In the genomic region with DNA sequence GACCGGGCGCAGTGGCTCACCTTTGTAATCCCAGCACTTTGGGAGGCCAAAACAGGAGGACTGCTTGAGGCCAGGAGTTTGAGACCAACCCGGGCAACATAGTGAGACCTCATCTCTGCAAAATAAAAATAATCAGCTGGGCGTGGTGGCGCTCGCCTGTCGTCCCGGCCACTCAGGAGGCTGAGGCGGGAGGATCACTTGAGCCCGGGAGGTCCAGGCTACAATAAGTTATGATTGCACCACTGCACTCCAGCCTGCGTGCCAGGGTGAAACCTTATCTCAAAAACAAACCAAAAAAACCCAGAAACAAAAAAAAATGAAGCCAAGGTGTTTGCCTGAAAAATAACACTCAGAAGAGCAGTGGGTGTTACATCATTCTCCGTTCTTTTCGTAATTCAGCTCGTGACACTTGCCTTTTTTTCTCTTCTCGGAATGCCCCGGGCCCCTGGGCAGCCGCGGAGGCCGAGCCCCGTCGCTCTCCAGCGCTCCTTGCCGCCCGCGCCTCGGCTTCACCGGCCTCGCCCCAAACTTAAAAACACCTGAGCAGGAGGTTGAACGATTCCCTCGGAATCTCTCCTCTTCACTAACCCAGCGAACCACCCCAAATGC, we compare ENCODE assay signal across 8 cellular contexts. TPM values are rescaled to one million over a fixed set of nuclear protein-coding genes. Genes with fewer than 3 reads are reported as not detected.
DNase-seq lines count a peak whose midpoint lies in the region; ATAC-seq and TF ChIP-seq lines count a peak whose summit lies in the region.

No MANE protein-coding gene starts in this region.

- peak overlapping the region; percentile 85 for H3K27ac ChIP-seq in PC-9
- peak overlapping the region; percentile 79 for H3K27ac ChIP-seq in substantia nigra (ENCODE audit: low read depth, low read length, poor library complexity, severe bottlenecking)

- H3K4me1 ChIP-seq in PC-9 (replicated peaks; ENCODE audit: insufficient read depth), result peaks cover 27% of the 10 kb centered on the region

- no peaks in the 10 kb centered on the region for H3K27me3 ChIP-seq in PC-9 (ENCODE audit: insufficient read depth, low read depth)

- H3K9me2 ChIP-seq in PC-9 (ENCODE audit: insufficient read depth), result no peaks in the 10 kb centered on the region

- H3K36me3 ChIP-seq in PC-9 (ENCODE audit: low read depth), result peaks cover 16% of the 10 kb centered on the region

- TF ChIP-seq CTCF in HFFc6 (IDR thresholded peaks at IDR 0.05) (no peak), PC-9 (conservative IDR thresholded peaks at IDR 0.05) (no peak), MCF 10A (IDR thresholded peaks at IDR 0.05; ENCODE audit: unreplicated experiment) (no peak)

- peaks cover 25% of the 10 kb centered on the region for H3F3A ChIP-seq in PC-9 (ENCODE audit: insufficient read depth, low read depth)

- peak overlapping the region; percentile 97 for H3K4me3 ChIP-seq in PC-9

- intact Hi-C loops in PC-9 (cut with micrococcal nuclease; ENCODE audit: unreplicated experiment) (loop anchor here (1.0 to 5.0 kb wide), 3 partner anchors 30 to 170 kb away; partner anchors contain the start of genes JMJD6 and METTL23), MCF 10A (cut with micrococcal nuclease) (loop anchor here (10.0 kb wide), 1 partner anchor 158 kb away; the partner anchor contains the start of gene MXRA7)

- peak; percentile 59 for DNase-seq in GF-D8 (lab: John Stamatoyannopoulos, UW)
- no peak for DNase-seq in HFFc6
- peak in 1 of 2 experiments; percentile 40 for DNase-seq in PC-9
- DNase-seq in MCF 10A (ENCODE audit: unreplicated experiment), result peak; percentile 69
- no peak for DNase-seq in left lobe of liver (ENCODE audit: low spot score)
- no peak for DNase-seq in substantia nigra (lab: John Stamatoyannopoulos, UW)
- no peak for DNase-seq in HEK293T (ENCODE audit: extremely low spot score)

- TSS peak; percentile 65 for BruUV-seq in PC-9 (replicated peaks; lab: Mats Ljungman, UMichigan)
- BruUV-seq in MCF 10A (replicated peaks; lab: Mats Ljungman, UMichigan), result TSS peak; percentile 60

- H3K27me3 Mint-ChIP-seq in HFFc6 (ENCODE audit: insufficient read depth), result peaks cover 3% of the 10 kb centered on the region
- no peaks in the 10 kb centered on the region for H3K27me3 Mint-ChIP-seq in MCF 10A (ENCODE audit: insufficient read depth, unreplicated experiment)

- H3K4me3 Mint-ChIP-seq in HFFc6, result peak overlapping the region; percentile 100
- H3K4me3 Mint-ChIP-seq in MCF 10A (ENCODE audit: unreplicated experiment), result peak overlapping the region; percentile 92

- H3K4me2 ChIP-seq in PC-9, result peak overlapping the region; percentile 99

- H3K36me3 Mint-ChIP-seq in HFFc6 (ENCODE audit: low read depth) (peaks cover 38% of the 10 kb centered on the region), MCF 10A (ENCODE audit: insufficient read depth, unreplicated experiment) (peaks cover 54% of the 10 kb centered on the region)

- H4K20me1 ChIP-seq in PC-9 (ENCODE audit: insufficient read depth), result peaks cover 33% of the 10 kb centered on the region

- peak overlapping the region; percentile 93 for H2AFZ ChIP-seq in PC-9

- H3K9me3 ChIP-seq in PC-9 (ENCODE audit: insufficient read depth, low read depth), result no peaks in the 10 kb centered on the region

- CTCF ChIA-PET in PC-9 (lab: Charles Lee), result interaction anchor here (0.6 to 2.6 kb wide), 5 partner anchors 28 to 75 kb away, joined by 4 to 9 read pairs (median 6); no protein-coding TSS in a partner anchor
- CTCF ChIA-PET in MCF 10A (lab: Yijun Ruan, JAX), result interaction anchor here (0.6 to 6.2 kb wide), 6 partner anchors 10 to 481 kb away, joined by 3 to 43 read pairs (median 16); no protein-coding TSS in a partner anchor
- CTCF ChIA-PET in HEK293T (lab: Yijun Ruan, JAX), result interaction anchor here (0.6 to 2.6 kb wide), 13 partner anchors 10 to 1280 kb away, joined by 3 to 11 read pairs (median 5); partner anchors contain the start of gene ST6GALNAC2

- ATAC-seq in left lobe of liver (peak; percentile 62), HG02852 (IDR thresholded peaks at IDR 0.05; ENCODE audit: unreplicated experiment) (no peak)

- H3K27ac Mint-ChIP-seq in HFFc6 (peak overlapping the region; percentile 98), MCF 10A (ENCODE audit: low read depth, unreplicated experiment) (peak overlapping the region; percentile 97)

- H3K4me1 Mint-ChIP-seq in HFFc6 (ENCODE audit: low read depth) (peaks cover 49% of the 10 kb centered on the region), MCF 10A (ENCODE audit: insufficient read depth, unreplicated experiment) (peaks cover 16% of the 10 kb centered on the region)

- peaks cover 47% of the 10 kb centered on the region for H3K79me2 ChIP-seq in PC-9 (ENCODE audit: low read depth)

- H3K9me3 Mint-ChIP-seq in HFFc6, result no peaks in the 10 kb centered on the region
- no peaks in the 10 kb centered on the region for H3K9me3 Mint-ChIP-seq in MCF 10A (ENCODE audit: unreplicated experiment)

- POLR2A ChIA-PET in PC-9 (lab: Charles Lee; ENCODE audit: unreplicated experiment) (interaction anchor here (0.5 to 1.3 kb wide), 8 partner anchors 11 to 777 kb away, joined by 3 to 11 read pairs (median 4); a partner anchor contains a TSS), MCF 10A (lab: Yijun Ruan, JAX) (interaction anchor here (0.7 to 8.3 kb wide), 27 partner anchors 8 to 1565 kb away, joined by 3 to 171 read pairs (median 11); partner anchors contain the start of genes JMJD6, METTL23, MFSD11 and PRCD), HEK293T (lab: Yijun Ruan, JAX) (interaction anchor here (0.7 to 4.1 kb wide), 54 partner anchors 7 to 203 kb away, joined by 3 to 36 read pairs (median 5); partner anchors contain the start of genes MXRA7, PRCD, PRPSAP1 and SPHK1)

TF ChIP-seq in HEK293T, 16 proteins besides CTCF, POLR2A, EP300 and RAD21:
- TF ChIP-seq NFRKB (IDR thresholded peaks at IDR 0.05) (no peak), LEF1 (IDR thresholded peaks at IDR 0.05; ENCODE audit: borderline replicate concordance) (no peak), CTBP1 (IDR thresholded peaks at IDR 0.05; ENCODE audit: borderline replicate concordance) (no peak), BHLHE40 (IDR thresholded peaks at IDR 0.05; ENCODE audit: borderline replicate concordance) (no peak), SP1 (IDR thresholded peaks at IDR 0.05) (no peak), SUZ12 (IDR thresholded peaks at IDR 0.05) (no peak), FOXK2 (IDR thresholded peaks at IDR 0.05) (no peak), FOXM1 (IDR thresholded peaks at IDR 0.05; ENCODE audit: borderline replicate concordance) (no peak), FOXA1 (IDR thresholded peaks at IDR 0.05) (no peak), L3MBTL2 (conservative IDR thresholded peaks at IDR 0.05) (no peak), ELF4 (IDR thresholded peaks at IDR 0.05) (no peak), ZNF384 (IDR thresholded peaks at IDR 0.05) (no peak), ARNT (IDR thresholded peaks at IDR 0.05) (no peak), TARDBP (IDR thresholded peaks at IDR 0.05) (no peak), HDGF (IDR thresholded peaks at IDR 0.05; ENCODE audit: borderline replicate concordance) (no peak)
- TF ChIP-seq, protein P1, sequence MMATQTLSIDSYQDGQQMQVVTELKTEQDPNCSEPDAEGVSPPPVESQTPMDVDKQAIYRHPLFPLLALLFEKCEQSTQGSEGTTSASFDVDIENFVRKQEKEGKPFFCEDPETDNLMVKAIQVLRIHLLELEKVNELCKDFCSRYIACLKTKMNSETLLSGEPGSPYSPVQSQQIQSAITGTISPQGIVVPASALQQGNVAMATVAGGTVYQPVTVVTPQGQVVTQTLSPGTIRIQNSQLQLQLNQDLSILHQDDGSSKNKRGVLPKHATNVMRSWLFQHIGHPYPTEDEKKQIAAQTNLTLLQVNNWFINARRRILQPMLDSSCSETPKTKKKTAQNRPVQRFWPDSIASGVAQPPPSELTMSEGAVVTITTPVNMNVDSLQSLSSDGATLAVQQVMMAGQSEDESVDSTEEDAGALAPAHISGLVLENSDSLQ (IDR thresholded peaks at IDR 0.05), result no peak

RNA-seq across cellular contexts. Expression of gene PRCD, which starts 17.0 kb away (rescaled TPM):
- total RNA-seq in HFFc6 (2021; fragmentation: NEBNext Ultra II Directional; extraction: Animal tissue kit (Norgen Biotek cat#: 25700)), result not detected
- total RNA-seq in PC-9 (2021) (2.6 and 2.7 TPM in 2 replicates), MCF 10A (2022) (not detected in 2 replicates), left lobe of liver (0.15 TPM)

RNA-seq across cellular contexts. Expression of gene CYGB, which starts 19.4 kb away (rescaled TPM):
- under 1 TPM; 0.26 to 0.66 (median 0.33) TPM for total RNA-seq in HFFc6 (2021; fragmentation: NEBNext Ultra II Directional; extraction: Animal tissue kit (Norgen Biotek cat#: 25700))
- total RNA-seq in PC-9 (2021), result 0.93 and 1.1 TPM in 2 replicates
- not detected in 2 replicates for total RNA-seq in MCF 10A (2022)
- 5.0 TPM for total RNA-seq in left lobe of liver

RNA-seq across cellular contexts. Expression of gene ST6GALNAC2, which starts 28.8 kb away (rescaled TPM):
- under 1 TPM in 5 of 6 experiments, not detected in 1; 0.20 to 0.71 (median 0.34) TPM for total RNA-seq in HFFc6 (2021; fragmentation: NEBNext Ultra II Directional; extraction: Animal tissue kit (Norgen Biotek cat#: 25700))
- total RNA-seq in PC-9 (2021), result 15.5 and 18.7 TPM in 2 replicates
- 5.0 and 7.7 TPM in 2 replicates for total RNA-seq in MCF 10A (2022)
- total RNA-seq in left lobe of liver, result 4.0 TPM

RNA-seq across cellular contexts. Expression of gene RHBDF2, which starts 55.6 kb away (rescaled TPM):
- 10 to 100 TPM in 2 of 6 experiments, 1 to 10 TPM in 4; 7.1 to 13.1 (median 9.4) TPM for total RNA-seq in HFFc6 (2021; fragmentation: NEBNext Ultra II Directional; extraction: Animal tissue kit (Norgen Biotek cat#: 25700))
- 39.6 and 51.6 TPM in 2 replicates for total RNA-seq in PC-9 (2021)
- 17.5 and 33.4 TPM in 2 replicates for total RNA-seq in MCF 10A (2022)
- 8.9 TPM for total RNA-seq in left lobe of liver

Comparison
In these comparisons a context has a peak if more than half of its experiments do, and no peak if none do; other contexts are left out.
1. DNase-seq: peak in GF-D8 (single experiment) and MCF 10A (single experiment); none in HFFc6 (single experiment), left lobe of liver (single experiment), substantia nigra (0 of 49) and HEK293T (single experiment).